ENCODE assay signal across 1 cellular context in genomic region chr9:94975480-94976452, GRCh38.
TF ChIP-seq lines count a peak whose summit lies in the region.

No MANE protein-coding gene starts in this region.

TF ChIP-seq in HepG2, 621 proteins besides CTCF, POLR2A, EP300 and RAD21 (continued from another document and continues in another):
- TF ChIP-seq ZNF407 (CRISPR knock-in tag; IDR thresholded peaks at IDR 0.05; ENCODE audit: not compliant biosample characterization) (peak; percentile 54), FOXK1 (CRISPR knock-in tag; IDR thresholded peaks at IDR 0.05; ENCODE audit: borderline replicate concordance, low read depth) (no peak), KDM4B (CRISPR knock-in tag; IDR thresholded peaks at IDR 0.05) (no peak), LBX2 (CRISPR knock-in tag; IDR thresholded peaks at IDR 0.05; ENCODE audit: borderline replicate concordance) (no peak), NPAS2 (CRISPR knock-in tag; IDR thresholded peaks at IDR 0.05; ENCODE audit: borderline replicate concordance) (no peak), NCOA5 (CRISPR knock-in tag; IDR thresholded peaks at IDR 0.05) (no peak), ZNF776 (CRISPR knock-in tag; IDR thresholded peaks at IDR 0.05) (no peak), ZNF33B (CRISPR knock-in tag; IDR thresholded peaks at IDR 0.05) (no peak), HINFP (CRISPR knock-in tag; IDR thresholded peaks at IDR 0.05; ENCODE audit: low read depth) (peak; percentile 70; the same call in 1 of the 2 replicates), ZNF281 (CRISPR knock-in tag; IDR thresholded peaks at IDR 0.05; ENCODE audit: borderline replicate concordance) (peak; percentile 84; the same call in 1 of the 2 replicates), SPEN (CRISPR knock-in tag; IDR thresholded peaks at IDR 0.05; ENCODE audit: low read depth) (no peak), PREB (CRISPR knock-in tag; IDR thresholded peaks at IDR 0.05) (no peak), ZNF850 (CRISPR knock-in tag; conservative IDR thresholded peaks at IDR 0.05) (no peak), ETS1 (CRISPR knock-in tag; IDR thresholded peaks at IDR 0.05) (no peak), GFI1 (CRISPR knock-in tag; IDR thresholded peaks at IDR 0.05; ENCODE audit: borderline replicate concordance) (no peak; the same call in 1 of the 2 replicates), NR2F6 (IDR thresholded peaks at IDR 0.05) (no peak), NR2F6 (CRISPR knock-in tag; IDR thresholded peaks at IDR 0.05) (no peak), MBD4 (IDR thresholded peaks at IDR 0.05; ENCODE audit: borderline replicate concordance, low read length) (no peak), PAXIP1 (CRISPR knock-in tag; conservative IDR thresholded peaks at IDR 0.05) (peak; percentile 82), CBFB (CRISPR knock-in tag; IDR thresholded peaks at IDR 0.05) (no peak), ZNF605 (CRISPR knock-in tag; IDR thresholded peaks at IDR 0.05) (no peak), DPF2 (CRISPR knock-in tag; IDR thresholded peaks at IDR 0.05; ENCODE audit: borderline replicate concordance, low read depth) (0 out of 2 replicates have a peak, but pooled peaks have one; percentile 16), ARNT (IDR thresholded peaks at IDR 0.05) (no peak), REPIN1 (CRISPR knock-in tag; IDR thresholded peaks at IDR 0.05; ENCODE audit: borderline replicate concordance, low read depth) (no peak), HNRNPUL1 (IDR thresholded peaks at IDR 0.05; ENCODE audit: low read depth, low read length) (no peak), NR3C1 (CRISPR knock-in tag; IDR thresholded peaks at IDR 0.05) (no peak), ZNF503 (CRISPR knock-in tag; IDR thresholded peaks at IDR 0.05) (no peak), ZNF460 (CRISPR knock-in tag; IDR thresholded peaks at IDR 0.05; ENCODE audit: borderline replicate concordance) (no peak), SNRNP70 (IDR thresholded peaks at IDR 0.05; ENCODE audit: low read depth, low read length) (no peak)
